ENCODE assay signal across 10 cellular contexts in genomic region chr7:96285579-96285978, GRCh38. TPM values are rescaled to one million over a fixed set of nuclear protein-coding genes. Genes with fewer than 3 reads are reported as not detected.
DNase-seq lines count a peak whose midpoint lies in the region; ATAC-seq and TF ChIP-seq lines count a peak whose summit lies in the region.
"Had no signal": no experiment of that assay in that cellular context is flagged by ENCODE, and none has a peak within 500 bp of the region (broad histone marks: within the 10 kb centered on the region; RNA-seq: fewer than 3 reads in every experiment).

No MANE protein-coding gene starts in this region.

- no peak for TF ChIP-seq POLR2A in vagina (IDR thresholded peaks at IDR 0.05)

- H3K27ac Mint-ChIP-seq in activated naive CD8-positive, alpha-beta T cell treated with anti-CD3 and anti-CD28 coated beads for 36 hours = peak overlapping the region; percentile 87

- intact Hi-C loops in vagina (cut with DNase I) = no loop called here

- H3K27ac ChIP-seq in vagina = no peak overlapping the region

- H3K9me3 Mint-ChIP-seq in activated naive CD8-positive, alpha-beta T cell treated with anti-CD3 and anti-CD28 coated beads for 36 hours = peaks cover 34% of the 10 kb centered on the region

- H3K4me3 Mint-ChIP-seq in activated naive CD8-positive, alpha-beta T cell treated with anti-CD3 and anti-CD28 coated beads for 36 hours = peak overlapping the region; percentile 43

- H3K27me3 Mint-ChIP-seq in activated naive CD8-positive, alpha-beta T cell treated with anti-CD3 and anti-CD28 coated beads for 36 hours = no peaks in the 10 kb centered on the region

- H3K4me1 Mint-ChIP-seq in activated naive CD8-positive, alpha-beta T cell treated with anti-CD3 and anti-CD28 coated beads for 36 hours = peaks cover 38% of the 10 kb centered on the region

- no peaks in the 10 kb centered on the region for H3K27me3 ChIP-seq in vagina
- H3K27me3 ChIP-seq: heart right ventricle had no signal

- no peaks in the 10 kb centered on the region for H3K9me3 ChIP-seq in vagina
- H3K9me3 ChIP-seq: heart right ventricle had no signal

- POLR2A ChIA-PET in GM10248 (lab: Yijun Ruan, JAX) = no interaction called here

- CTCF ChIA-PET in GM10248 (lab: Yijun Ruan, JAX) = interaction anchor here (1.3 to 1.6 kb wide), 3 partner anchors 11 to 64 kb away, joined by 3 to 5 read pairs (median 4); no protein-coding TSS in a partner anchor

- ATAC-seq in GM19438 (IDR thresholded peaks at IDR 0.05; ENCODE audit: low read depth, unreplicated experiment) (peak; percentile 87), HG03135 (IDR thresholded peaks at IDR 0.05; ENCODE audit: unreplicated experiment) (peak; percentile 83)

- H3K36me3 Mint-ChIP-seq in activated naive CD8-positive, alpha-beta T cell treated with anti-CD3 and anti-CD28 coated beads for 36 hours = peaks cover 50% of the 10 kb centered on the region

- no peak for TF ChIP-seq CTCF in GM10248 (IDR thresholded peaks at IDR 0.05; ENCODE audit: control extremely low read depth, extremely low read depth, low read depth, missing control alignments)
- TF ChIP-seq CTCF in vagina (IDR thresholded peaks at IDR 0.05) = no peak

- no peaks in the 10 kb centered on the region for H3K36me3 ChIP-seq in vagina
- H3K36me3 ChIP-seq: heart right ventricle had no signal

- no peaks in the 10 kb centered on the region for H3K4me1 ChIP-seq in vagina

- DNase-seq in GM10248 (ENCODE audit: extremely low spot score) (peak; percentile 39), iPS-NIHi11 (ENCODE audit: low spot score) (no peak), NCI-H1048 (lab: John Stamatoyannopoulos, UW) (no peak), vagina (ENCODE audit: extremely low spot score in 2 of 2) (no peak), NCI-H2171 (lab: John Stamatoyannopoulos, UW) (no peak)
- DNase-seq in activated naive CD8-positive, alpha-beta T cell treated with anti-CD3 and anti-CD28 coated beads for 36 hours = no peak
- DNase-seq: heart right ventricle, NCI-H446 treated with DMSO at 0.1 percent for 48 hours had no signal

- no peak overlapping the region for H3K4me3 ChIP-seq in vagina
- H3K4me3 ChIP-seq: heart right ventricle had no signal

RNA-seq across cellular contexts. Expression of gene SLC25A13, which starts 36.3 kb away (rescaled TPM):
- total RNA-seq in activated naive CD8-positive, alpha-beta T cell treated with anti-CD3 and anti-CD28 coated beads for 36 hours = 10 to 100 TPM; 12.6 to 14.5 TPM
- 25.3 TPM for total RNA-seq in vagina
